Comparison of ENCODE assay signal across 14 cellular contexts in the genomic region with DNA sequence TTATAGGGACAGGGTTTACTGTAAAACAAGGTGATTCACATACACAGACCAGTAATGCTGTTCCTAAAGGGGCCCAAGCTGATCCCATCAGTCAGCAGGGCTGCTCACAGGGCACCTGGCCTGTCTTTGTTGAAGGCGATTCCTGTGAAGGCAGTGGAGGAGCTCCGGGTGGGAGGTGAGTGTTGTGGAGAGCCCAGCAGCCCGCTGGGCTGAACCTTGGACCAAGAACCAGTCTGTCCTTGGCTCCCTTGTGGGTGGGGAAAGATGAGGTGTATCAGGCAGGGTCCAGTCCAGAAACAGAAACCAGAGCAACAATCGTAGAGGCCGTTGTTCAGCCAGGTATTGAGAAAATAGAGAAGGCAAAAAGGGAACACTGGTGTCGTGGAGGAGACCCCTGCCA. TPM values are rescaled to one million over a fixed set of nuclear protein-coding genes. Genes with fewer than 3 reads are reported as not detected.
DNase-seq lines count a peak whose midpoint lies in the region; ATAC-seq and TF ChIP-seq lines count a peak whose summit lies in the region.
"Had no signal": no experiment of that assay in that cellular context is flagged by ENCODE, and none has a peak within 500 bp of the region (broad histone marks: within the 10 kb centered on the region; RNA-seq: fewer than 3 reads in every experiment).

No MANE protein-coding gene starts in this region.

- ATAC-seq in natural killer cell, result no peak
- ATAC-seq in natural killer cell treated with Interleukin-12 subunit alpha and Interleukin-12 subunit beta and Interleukin-15 and Interleukin-18, amount 100 ng/mL, for 72 hours, result no peak

- H3K4me1 Mint-ChIP-seq in natural killer cell (peaks cover 30 to 49% of the 10 kb centered on the region in 2 donors), nephron progenitor cell (peaks cover 50% of the 10 kb centered on the region)
- H3K4me1 Mint-ChIP-seq in natural killer cell treated with Interleukin-12 subunit alpha and Interleukin-12 subunit beta and Interleukin-15 and Interleukin-18, amount 100 ng/mL, for 72 hours (ENCODE audit: low read depth in 2 of 2), result peaks cover 30 to 45% of the 10 kb centered on the region in 2 donors

- H3K27me3 Mint-ChIP-seq in natural killer cell (ENCODE audit: low read depth in 2 of 2) (no peaks in the 10 kb centered on the region), nephron progenitor cell (ENCODE audit: low read depth, poor library complexity) (no peaks in the 10 kb centered on the region)
- H3K27me3 Mint-ChIP-seq in natural killer cell treated with Interleukin-12 subunit alpha and Interleukin-12 subunit beta and Interleukin-15 and Interleukin-18, amount 100 ng/mL, for 72 hours, result no peaks in the 10 kb centered on the region

- TF ChIP-seq CTCF in natural killer cell (IDR thresholded peaks at IDR 0.05) (no peak), epithelial cell of proximal tubule (conservative IDR thresholded peaks at IDR 0.05; ENCODE audit: low read depth, low read length) (no peak), nephron progenitor cell (IDR thresholded peaks at IDR 0.05) (no peak)

- H3K4me3 Mint-ChIP-seq in natural killer cell (no peak overlapping the region), nephron progenitor cell (peak overlapping the region; percentile 56)
- H3K4me3 Mint-ChIP-seq in natural killer cell treated with Interleukin-12 subunit alpha and Interleukin-12 subunit beta and Interleukin-15 and Interleukin-18, amount 100 ng/mL, for 72 hours, result no peak overlapping the region

- H3K36me3 Mint-ChIP-seq in natural killer cell, result no peaks in the 10 kb centered on the region
- H3K36me3 Mint-ChIP-seq in natural killer cell treated with Interleukin-12 subunit alpha and Interleukin-12 subunit beta and Interleukin-15 and Interleukin-18, amount 100 ng/mL, for 72 hours, result no peaks in the 10 kb centered on the region
- H3K36me3 Mint-ChIP-seq in nephron progenitor cell (ENCODE audit: low read depth), result peaks cover 9% of the 10 kb centered on the region

- DNase-seq in natural killer cell (no peak), epithelial cell of proximal tubule (ENCODE audit: low read depth) (no peak), nephron progenitor cell (no peak), AG08395 (ENCODE audit: low spot score) (no peak), NCI-H2196 treated with DMSO at 0.1 percent for 48 hours (lab: John Stamatoyannopoulos, UW; ENCODE audit: unreplicated experiment) (no peak), MV-4-11 (lab: John Stamatoyannopoulos, UW) (no peak)
- no peak for DNase-seq in natural killer cell treated with Interleukin-12 subunit alpha and Interleukin-12 subunit beta and Interleukin-15 and Interleukin-18, amount 100 ng/mL, for 72 hours (ENCODE audit: low spot score)
- DNase-seq in NK-92 treated with Interleukin-12 subunit alpha and Interleukin-12 subunit beta, amount 100 ng/mL, for 24 hours (lab: John Stamatoyannopoulos, UW), result no peak
- DNase-seq: activated CD4-positive, alpha-beta T cell treated with anti-CD3 and anti-CD28 coated beads for 4 hours; activated gamma-delta T cell treated with Interleukin-2 at 50 U/mL for 16 hours; DMS53; NCI-H2171; SW 1271; tibial artery had no signal

- intact Hi-C loops in natural killer cell (cut with micrococcal nuclease), result no loop called here

- H3K27ac Mint-ChIP-seq in natural killer cell (peak overlapping the region; percentile 73 to 74), nephron progenitor cell (peak overlapping the region; percentile 79)
- peak overlapping the region in 1 of 2 donors; percentile 77 for H3K27ac Mint-ChIP-seq in natural killer cell treated with Interleukin-12 subunit alpha and Interleukin-12 subunit beta and Interleukin-15 and Interleukin-18, amount 100 ng/mL, for 72 hours

- H3K9me3 Mint-ChIP-seq in natural killer cell (no peaks in the 10 kb centered on the region), nephron progenitor cell (no peaks in the 10 kb centered on the region)
- no peaks in the 10 kb centered on the region for H3K9me3 Mint-ChIP-seq in natural killer cell treated with Interleukin-12 subunit alpha and Interleukin-12 subunit beta and Interleukin-15 and Interleukin-18, amount 100 ng/mL, for 72 hours

- peak overlapping the region; percentile 26 for H3K4me3 ChIP-seq in epithelial cell of proximal tubule (ENCODE audit: low read depth, low read length)
- H3K4me3 ChIP-seq: tibial artery had no signal

RNA-seq across cellular contexts. Expression of a gene that starts 12.5 kb away (rescaled TPM):
- 10 to 100 TPM; 73.8 to 77.0 (median 74.6) TPM for total RNA-seq in natural killer cell
- total RNA-seq in natural killer cell treated with Interleukin-12 subunit alpha and Interleukin-12 subunit beta and Interleukin-15 and Interleukin-18, amount 100 ng/mL, for 72 hours, result 100 to 1,000 TPM in 1 of 2 donors, 10 to 100 TPM in 1; 98.1 to 136 TPM
- total RNA-seq in epithelial cell of proximal tubule, result 121 and 130 TPM in 2 replicates

RNA-seq across cellular contexts. Expression of a gene that starts 44.6 kb away (rescaled TPM):
- total RNA-seq in natural killer cell, result 10 to 100 TPM; 18.5 to 23.1 (median 22.7) TPM
- total RNA-seq in natural killer cell treated with Interleukin-12 subunit alpha and Interleukin-12 subunit beta and Interleukin-15 and Interleukin-18, amount 100 ng/mL, for 72 hours, result 10 to 100 TPM; 15.3 to 15.4 TPM
- 11.0 and 20.1 TPM in 2 replicates for total RNA-seq in epithelial cell of proximal tubule

RNA-seq across cellular contexts. Expression of a gene that starts 57.9 kb away (rescaled TPM):
- total RNA-seq in natural killer cell (10 to 100 TPM; 15.7 to 24.6 (median 23.7) TPM), epithelial cell of proximal tubule (26.1 and 40.4 TPM in 2 replicates)
- total RNA-seq in natural killer cell treated with Interleukin-12 subunit alpha and Interleukin-12 subunit beta and Interleukin-15 and Interleukin-18, amount 100 ng/mL, for 72 hours, result 10 to 100 TPM; 35.5 to 89.9 TPM
